Comparison of ENCODE assay signal across 17 cellular contexts in the genomic region with DNA sequence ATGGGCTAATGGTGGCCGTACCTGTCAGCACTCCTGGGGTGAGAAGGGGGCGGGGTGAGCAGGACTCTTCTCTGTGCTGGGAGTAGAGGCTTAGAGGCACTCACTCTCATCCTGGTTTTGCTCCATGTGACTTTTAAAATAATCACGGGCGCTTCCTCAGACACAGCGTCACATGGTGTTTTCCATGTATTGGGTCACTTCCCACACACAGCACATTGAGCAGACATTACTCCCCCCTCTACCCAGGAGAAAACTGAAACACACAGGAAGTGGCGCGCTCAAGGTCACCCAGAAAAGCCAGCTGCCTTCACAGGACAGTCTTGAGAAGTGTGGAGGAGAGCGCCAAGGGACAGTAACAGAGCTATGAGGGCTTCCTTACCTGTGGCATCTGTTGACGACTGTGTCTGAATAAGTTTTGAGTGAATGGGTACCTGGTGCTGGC. TPM values are rescaled to one million over a fixed set of nuclear protein-coding genes. Genes with fewer than 3 reads are reported as not detected.
DNase-seq lines count a peak whose midpoint lies in the region; ATAC-seq, FAIRE-seq and TF ChIP-seq lines count a peak whose summit lies in the region.
"Had no signal": no experiment of that assay in that cellular context is flagged by ENCODE, and none has a peak within 500 bp of the region (broad histone marks: within the 10 kb centered on the region; RNA-seq: fewer than 3 reads in every experiment).

No MANE protein-coding gene starts in this region.

- H3T11ph ChIP-seq in H9 (ENCODE audit: low read length) = no peak overlapping the region

- CTCF ChIA-PET in HepG2 (lab: Yijun Ruan, JAX; ENCODE audit: low intra/inter-chr PET ratio, low total read pairs) = no interaction called here
- CTCF ChIA-PET in activated CD8-positive, alpha-beta T cell treated with anti-CD3 and anti-CD28 coated beads for 36 hours (lab: Charles Lee) = interaction anchor here (1.4 kb wide), 1 partner anchor 130 kb away, joined by 3 read pairs; no protein-coding TSS in a partner anchor

- in situ Hi-C loops in HepG2 (cut with HindIII; ENCODE audit: extremely low pct_ligation_motif_present, low pct_unique_long_range_greater_than_20kb) = no loop called here

- DNase-seq in H9 (no peak), adrenal gland (peak; percentile 41 to 81 (median 65)), HepG2 (ENCODE audit: low spot score) (peak; percentile 85), smooth muscle cell (lab: John Stamatoyannopoulos, UW; ENCODE audit: unreplicated experiment) (no peak), dorsolateral prefrontal cortex (no peak), tibial nerve (ENCODE audit: low spot score in 2 of 2) (no peak)
- no peak for DNase-seq in activated CD8-positive, alpha-beta T cell treated with anti-CD3 and anti-CD28 coated beads for 36 hours
- DNase-seq: central memory CD4-positive, alpha-beta T cell; effector memory CD8-positive, alpha-beta T cell; NCI-H2029 treated with DMSO at 0.1 percent for 48 hours; NCI-H510A; SIG-M5; sigmoid colon; substantia nigra; T-helper 17 cell had no signal

- TF ChIP-seq POLR2A in adrenal gland (IDR thresholded peaks at IDR 0.05) (peak in 1 of 2 donors; percentile 41), HepG2 (IDR thresholded peaks at IDR 0.05; ENCODE audit: insufficient read depth in 1 of 2, low read depth in 2 of 2, low read length in 2 of 2) (peak; percentile 35 to 54; a peak in 2 of 4 replicates), tibial nerve (IDR thresholded peaks at IDR 0.05) (no peak)

- H3K4me3 Mint-ChIP-seq in H9 = no peak overlapping the region; a peak in 1 of 5 replicates
- no peak overlapping the region for H3K4me3 Mint-ChIP-seq in activated CD8-positive, alpha-beta T cell treated with anti-CD3 and anti-CD28 coated beads for 36 hours
- H3K4me3 Mint-ChIP-seq: B cell; effector memory CD8-positive, alpha-beta T cell; T-helper 17 cell had no signal

- FAIRE-seq in HepG2 (lab: Jason Lieb, UNC) = peak; percentile 15

- H3K4ac ChIP-seq in H9 (ENCODE audit: low read depth, low read length) = no peak overlapping the region

- no peak overlapping the region for H2AK5ac ChIP-seq in H9 (ENCODE audit: insufficient read length, low read length)

- no peak overlapping the region for H3K4me2 ChIP-seq in H9 (ENCODE audit: insufficient read depth, insufficient read length, low read length)
- peak overlapping the region; percentile 87 for H3K4me2 ChIP-seq in HepG2 (ENCODE audit: low read depth, low read length)
- H3K4me2 ChIP-seq in smooth muscle cell = no peak overlapping the region

- H3K14ac ChIP-seq in H9 (ENCODE audit: insufficient read depth, low read length) = no peak overlapping the region

- H3K4me3 ChIP-seq in adrenal gland (no peak overlapping the region), HepG2 (replicated peaks in 1 of 3; ENCODE audit: insufficient read depth in 1 of 3, low read depth in 2 of 3, low read length in 3 of 3) (peak overlapping the region; percentile 48 to 60 (median 52); a peak in 5 of 6 replicates), smooth muscle cell (peak overlapping the region; percentile 13), dorsolateral prefrontal cortex (no peak overlapping the region), tibial nerve (no peak overlapping the region)
- H3K4me3 ChIP-seq: sigmoid colon had no signal

- H3K9me3 ChIP-seq in H9 (ENCODE audit: control insufficient read depth, low read depth, low read length) (no peaks in the 10 kb centered on the region), adrenal gland (replicated peaks in 1 of 3) (peaks cover 0 to 2% (median 0%) of the 10 kb centered on the region in 3 donors), HepG2 (ENCODE audit: low read length) (no peaks in the 10 kb centered on the region), smooth muscle cell (replicated peaks; ENCODE audit: low read depth) (no peaks in the 10 kb centered on the region), tibial nerve (peaks cover 0 to 4% (median 0%) of the 10 kb centered on the region in 4 donors)
- H3K9me3 ChIP-seq: neutrophil, sigmoid colon had no signal

- peak; percentile 76 for ATAC-seq in HepG2
- ATAC-seq in activated CD8-positive, alpha-beta T cell treated with anti-CD3 and anti-CD28 coated beads for 36 hours = no peak
- ATAC-seq: effector memory CD8-positive, alpha-beta T cell; T-helper 17 cell had no signal

- TF ChIP-seq CTCF in H9 (conservative IDR thresholded peaks at IDR 0.05) (no peak), adrenal gland (IDR thresholded peaks at IDR 0.05) (no peak), HepG2 (CRISPR knock-in tag; IDR thresholded peaks at IDR 0.05) (no peak), smooth muscle cell (IDR thresholded peaks at IDR 0.05; ENCODE audit: borderline replicate concordance, insufficient read depth, poor library complexity, severe bottlenecking) (no peak), dorsolateral prefrontal cortex (IDR thresholded peaks at IDR 0.05 in 54 of 56, conservative IDR thresholded peaks at IDR 0.05 in 2 of 56; ENCODE audit: low read depth in 1 of 56, partially characterized antibody in 56 of 56) (no peak), tibial nerve (IDR thresholded peaks at IDR 0.05) (no peak)
- no peak for TF ChIP-seq CTCF in activated CD8-positive, alpha-beta T cell treated with anti-CD3 and anti-CD28 coated beads for 36 hours (IDR thresholded peaks at IDR 0.05)

- no peaks in the 10 kb centered on the region for H3K36me3 ChIP-seq in adrenal gland (replicated peaks in 1 of 2)
- no peaks in the 10 kb centered on the region for H3K36me3 ChIP-seq in HepG2 (replicated peaks in 1 of 2; ENCODE audit: control insufficient read depth in 1 of 2, insufficient read depth in 2 of 2, low read length in 2 of 2)
- no peaks in the 10 kb centered on the region for H3K36me3 ChIP-seq in smooth muscle cell (ENCODE audit: low read depth)
- H3K36me3 ChIP-seq in tibial nerve = peaks cover 0 to 5% (median 0%) of the 10 kb centered on the region in 3 donors
- H3K36me3 ChIP-seq: neutrophil, sigmoid colon had no signal

- H4K8ac ChIP-seq in H9 (replicated peaks; ENCODE audit: insufficient read length, low read depth, low read length) = no peak overlapping the region

- peak overlapping the region in 2 of 3 experiments; percentile 3 to 20; a peak in 3 of 7 replicates for H3K27ac Mint-ChIP-seq in H9
- no peak overlapping the region for H3K27ac Mint-ChIP-seq in activated CD8-positive, alpha-beta T cell treated with anti-CD3 and anti-CD28 coated beads for 36 hours
- H3K27ac Mint-ChIP-seq: B cell; effector memory CD8-positive, alpha-beta T cell; T-helper 17 cell had no signal

- H2BK5ac ChIP-seq in H9 (ENCODE audit: insufficient read length, low read length) = no peak overlapping the region

- no peak overlapping the region for H4K91ac ChIP-seq in H9 (ENCODE audit: insufficient read length, low read depth, low read length)

- H3F3A ChIP-seq in smooth muscle cell (ENCODE audit: low read depth) = peaks cover 7% of the 10 kb centered on the region

- no peak overlapping the region for H2BK20ac ChIP-seq in H9 (ENCODE audit: low read depth, low read length, poor library complexity, severe bottlenecking)

- TF ChIP-seq EP300 in HepG2 (IDR thresholded peaks at IDR 0.05; ENCODE audit: low read depth in 2 of 2, low read length in 2 of 2) (peak; percentile 13 to 52; a peak in 1 of 4 replicates), HepG2 (CRISPR knock-in tag; IDR thresholded peaks at IDR 0.05; ENCODE audit: borderline replicate concordance) (0 out of 2 replicates have a peak, but pooled peaks have one; percentile 44), tibial nerve (IDR thresholded peaks at IDR 0.05) (no peak)

- H3K36me3 Mint-ChIP-seq in H9 (ENCODE audit: insufficient read depth in 1 of 3, low read depth in 3 of 3) = peaks cover 0 to 7% (median 5%) of the 10 kb centered on the region in 3 experiments; a peak in 3 of 7 replicates
- H3K36me3 Mint-ChIP-seq in activated CD8-positive, alpha-beta T cell treated with anti-CD3 and anti-CD28 coated beads for 36 hours (ENCODE audit: low read depth) = peaks cover 31% of the 10 kb centered on the region

- H2AFZ ChIP-seq in H9 (ENCODE audit: low read length) (no peak overlapping the region), HepG2 (ENCODE audit: low read length) (no peak overlapping the region), smooth muscle cell (ENCODE audit: low read depth) (no peak overlapping the region)

- H3K9ac ChIP-seq in H9 (ENCODE audit: extremely low read depth, insufficient read length, low read length) (no peak overlapping the region), HepG2 (ENCODE audit: insufficient read depth, low read depth, low read length) (peak overlapping the region; percentile 88), smooth muscle cell (ENCODE audit: low read depth) (no peak overlapping the region)

- WGBS in H9 (ENCODE audit: extremely low coverage, insufficient read length, low lambda C conversion rate) = no CpG with 5 or more reads among the region's 9 CpGs
- 57 to 75% (median 63%) methylated on average over 9 of the region's 9 CpGs for WGBS in adrenal gland, 4 donors
- WGBS in HepG2 (ENCODE audit: low lambda C conversion rate) = 22% methylated on average over 9 of the region's 9 CpGs
- WGBS in smooth muscle cell (ENCODE audit: low lambda C conversion rate) = 94% methylated on average over 9 of the region's 9 CpGs
- 88 to 92% methylated on average over 9 of the region's 9 CpGs for WGBS in tibial nerve, 2 donors

- H3K23me2 ChIP-seq in H9 (ENCODE audit: insufficient read length, low read depth, low read length, poor library complexity, severe bottlenecking) = no peaks in the 10 kb centered on the region

- no peak overlapping the region for H2BK15ac ChIP-seq in H9 (ENCODE audit: low read depth, low read length)

- TF ChIP-seq RAD21 in HepG2 (CRISPR knock-in tag; IDR thresholded peaks at IDR 0.05) = no peak

- no peak overlapping the region for H2BK120ac ChIP-seq in H9 (ENCODE audit: low read depth, low read length, poor library complexity, severe bottlenecking)

- H3K9me3 Mint-ChIP-seq in H9 = peaks cover 3 to 5% of the 10 kb centered on the region in 2 experiments
- peaks cover 12% of the 10 kb centered on the region for H3K9me3 Mint-ChIP-seq in activated CD8-positive, alpha-beta T cell treated with anti-CD3 and anti-CD28 coated beads for 36 hours

- H3K79me2 ChIP-seq in H9 (ENCODE audit: insufficient read depth, low read length) = peaks cover 2% of the 10 kb centered on the region
- H3K79me2 ChIP-seq in HepG2 (ENCODE audit: insufficient read depth, low read length) = peaks cover 65% of the 10 kb centered on the region
- H3K79me2 ChIP-seq in smooth muscle cell (ENCODE audit: low read depth) = no peaks in the 10 kb centered on the region

- H3K4me1 Mint-ChIP-seq in H9 = peaks cover 32 to 39% of the 10 kb centered on the region in 2 experiments
- peaks cover 65% of the 10 kb centered on the region for H3K4me1 Mint-ChIP-seq in activated CD8-positive, alpha-beta T cell treated with anti-CD3 and anti-CD28 coated beads for 36 hours (ENCODE audit: low read depth)

- no peaks in the 10 kb centered on the region for H4K20me1 ChIP-seq in H9 (ENCODE audit: control insufficient read depth, insufficient read depth, insufficient read length)
- no peaks in the 10 kb centered on the region for H4K20me1 ChIP-seq in HepG2 (ENCODE audit: insufficient read depth, low read length)
- H4K20me1 ChIP-seq in smooth muscle cell (ENCODE audit: low read depth) = no peaks in the 10 kb centered on the region

- POLR2A ChIA-PET in HepG2 (lab: Yijun Ruan, JAX) = interaction anchor here (1.0 to 5.0 kb wide), 8 partner anchors 8 to 108 kb away, joined by 3 to 45 read pairs (median 4); a partner anchor contains a TSS
- POLR2A ChIA-PET in activated CD8-positive, alpha-beta T cell treated with anti-CD3 and anti-CD28 coated beads for 36 hours (lab: Charles Lee) = interaction anchor here (0.6 to 1.7 kb wide), 3 partner anchors 19 to 231 kb away, joined by 3 to 5 read pairs (median 3); no protein-coding TSS in a partner anchor

- no peak overlapping the region for H4K5ac ChIP-seq in H9 (ENCODE audit: insufficient read length, low read depth, low read length)

- H3K27ac ChIP-seq in H9 (ENCODE audit: insufficient read length, low read depth, low read length) = no peak overlapping the region
- H3K27ac ChIP-seq in adrenal gland = peak overlapping the region in 3 of 5 donors; percentile 38 to 72 (median 43)
- H3K27ac ChIP-seq in HepG2 (ENCODE audit: extremely low read length, insufficient read depth, low read length) = peak overlapping the region; percentile 98
- H3K27ac ChIP-seq in smooth muscle cell (ENCODE audit: low read depth) = no peak overlapping the region
- H3K27ac ChIP-seq in dorsolateral prefrontal cortex = peak overlapping the region in 9 of 59 donors; percentile 2 to 71 (median 25)
- no peak overlapping the region for H3K27ac ChIP-seq in tibial nerve
- H3K27ac ChIP-seq: neutrophil, sigmoid colon had no signal

- H3K18ac ChIP-seq in H9 (ENCODE audit: insufficient read length, low read depth, low read length) = no peak overlapping the region

- H3K27me3 ChIP-seq in H9 (ENCODE audit: insufficient read depth, low read length) = no peaks in the 10 kb centered on the region
- no peaks in the 10 kb centered on the region for H3K27me3 ChIP-seq in adrenal gland
- no peaks in the 10 kb centered on the region for H3K27me3 ChIP-seq in HepG2 (ENCODE audit: control insufficient read depth in 1 of 2, insufficient read depth in 2 of 2, low read length in 2 of 2)
- no peaks in the 10 kb centered on the region for H3K27me3 ChIP-seq in smooth muscle cell (ENCODE audit: low read depth)
- no peaks in the 10 kb centered on the region for H3K27me3 ChIP-seq in dorsolateral prefrontal cortex
- no peaks in the 10 kb centered on the region for H3K27me3 ChIP-seq in tibial nerve
- H3K27me3 ChIP-seq: neutrophil, sigmoid colon had no signal

- BruUV-seq in HepG2 (replicated peaks; lab: Mats Ljungman, UMichigan) = no TSS peak

- intact Hi-C loops in adrenal gland (cut with DNase I) (no loop called here), HepG2 (cut with micrococcal nuclease; ENCODE audit: unreplicated experiment) (loop anchor here (2.0 kb wide), 1 partner anchor 37 kb away; no protein-coding TSS in a partner anchor), dorsolateral prefrontal cortex (cut with DNase I) (no loop called here)
- intact Hi-C loops in activated CD8-positive, alpha-beta T cell treated with anti-CD3 and anti-CD28 coated beads for 36 hours (cut with micrococcal nuclease) = no loop called here

- no peaks in the 10 kb centered on the region for H3K27me3 Mint-ChIP-seq in H9 (ENCODE audit: low read depth)
- no peaks in the 10 kb centered on the region for H3K27me3 Mint-ChIP-seq in activated CD8-positive, alpha-beta T cell treated with anti-CD3 and anti-CD28 coated beads for 36 hours
- H3K27me3 Mint-ChIP-seq: B cell; effector memory CD8-positive, alpha-beta T cell; T-helper 17 cell had no signal

- H2BK12ac ChIP-seq in H9 (ENCODE audit: insufficient read length, low read depth, low read length) = no peak overlapping the region

- no peaks in the 10 kb centered on the region for H3K79me1 ChIP-seq in H9 (ENCODE audit: insufficient read depth, low read depth, low read length, poor library complexity, severe bottlenecking)

- H3K23ac ChIP-seq in H9 (ENCODE audit: insufficient read length, low read depth, low read length) = no peak overlapping the region

- H3K4me1 ChIP-seq in H9 (ENCODE audit: insufficient read depth, low read length) (no peaks in the 10 kb centered on the region; the same call in 1 of the 2 replicates), adrenal gland (replicated peaks in 1 of 2) (peaks cover 4 to 26% of the 10 kb centered on the region in 2 donors), HepG2 (ENCODE audit: insufficient read depth, low read length) (peaks cover 84% of the 10 kb centered on the region), smooth muscle cell (ENCODE audit: low read depth) (peaks cover 4% of the 10 kb centered on the region), tibial nerve (peaks cover 0 to 3% (median 0%) of the 10 kb centered on the region in 4 donors)

- no peak overlapping the region for H3K56ac ChIP-seq in H9 (ENCODE audit: insufficient read length, low read depth, low read length)

RNA-seq across cellular contexts. Expression of a gene that starts 23.2 kb away (rescaled TPM):
- total RNA-seq in H9 (2021) (12.6 and 14.1 TPM in 2 replicates), adrenal gland (10 to 100 TPM; 20.0 to 85.5 (median 44.6) TPM), HepG2 (2016; rRNA removed; fragmentation: Illumina TruSeq; extraction: Trizol) (11.3 and 13.7 TPM in 2 replicates), smooth muscle cell (14.6 and 16.6 TPM in 2 replicates), dorsolateral prefrontal cortex (100 to 1,000 TPM in 2 of 120 experiments, 10 to 100 TPM in 118; 12.1 to 112 (median 36.5) TPM), tibial nerve (10 to 100 TPM; 35.0 to 96.0 (median 51.7) TPM)
- polyA plus RNA-seq in adrenal gland (10 to 100 TPM; 20.7 to 27.5 (median 22.0) TPM), HepG2 (2011; rRNA removed) (11.9 and 14.2 TPM in 2 replicates), smooth muscle cell (3.8 and 7.1 TPM in 2 replicates)
- 11.8 and 12.8 TPM in 2 replicates for total RNA-seq in HepG2 (2016; cell fraction: cytosol; rRNA removed; fragmentation: Illumina TruSeq; extraction: Trizol; ENCODE audit: low read depth)
- 10.7 and 11.9 TPM in 2 replicates for total RNA-seq in HepG2 (2016; cell fraction: insoluble cytoplasmic fraction; rRNA removed; fragmentation: Illumina TruSeq; extraction: Trizol)
- 14.0 and 14.4 TPM in 2 replicates for total RNA-seq in HepG2 (2016; cell fraction: membrane; rRNA removed; fragmentation: Illumina TruSeq; extraction: Trizol)
- total RNA-seq in HepG2 (2016; cell fraction: nucleus; rRNA removed; fragmentation: Illumina TruSeq; extraction: Trizol) = 14.8 and 20.6 TPM in 2 replicates
- 7.6 and 7.8 TPM in 2 replicates for polyA plus RNA-seq in HepG2 (2011; cell fraction: cytosol; rRNA removed)
- 16.9 and 19.6 TPM in 2 replicates for polyA plus RNA-seq in HepG2 (2011; cell fraction: nucleus; rRNA removed)
- polyA plus RNA-seq in HepG2 (2012) = 9.0 and 12.6 TPM in 2 replicates
- 0.14 and 0.44 TPM in 2 replicates for polyA plus RNA-seq in HepG2 (2016; cell fraction: cytosol; fragmentation: Illumina TruSeq; extraction: Trizol; ENCODE audit: low read depth)
- 8.3 and 9.4 TPM in 2 replicates for polyA plus RNA-seq in HepG2 (2016; cell fraction: insoluble cytoplasmic fraction; fragmentation: Illumina TruSeq; extraction: Trizol; ENCODE audit: low read depth)
- 1.0 and 1.1 TPM in 2 replicates for polyA plus RNA-seq in HepG2 (2016; cell fraction: membrane; fragmentation: Illumina TruSeq; extraction: Trizol; ENCODE audit: low read depth)
- 19.2 and 24.3 TPM in 2 replicates for polyA plus RNA-seq in HepG2 (2016; cell fraction: nucleus; fragmentation: Illumina TruSeq; extraction: Trizol; ENCODE audit: insufficient read depth, low read depth)
- polyA minus RNA-seq in HepG2 (2011; rRNA and poly(A)+ RNA removed; ENCODE audit: low replicate concordance) = 7.6 and 24.7 TPM in 2 replicates
- polyA minus RNA-seq in HepG2 (2011; cell fraction: cytosol; rRNA and poly(A)+ RNA removed) = 12.2 and 13.8 TPM in 2 replicates
- polyA minus RNA-seq in HepG2 (2011; cell fraction: nucleus; rRNA and poly(A)+ RNA removed) = 33.6 and 33.8 TPM in 2 replicates
- total RNA-seq in activated CD8-positive, alpha-beta T cell treated with anti-CD3 and anti-CD28 coated beads for 36 hours = 10 to 100 TPM; 47.0 to 47.4 TPM

Comparison
In these comparisons a context has a peak if more than half of its experiments do, and no peak if none do; other contexts are left out.
1. DNase-seq: peak in adrenal gland (7 of 7) and HepG2 (single experiment); none in H9 (single experiment), smooth muscle cell (single experiment), activated CD8-positive, alpha-beta T cell treated with anti-CD3 and anti-CD28 coated beads for 36 hours (single experiment), dorsolateral prefrontal cortex (0 of 10) and tibial nerve (0 of 2).
2. H3K27ac ChIP-seq: peak in adrenal gland (3 of 5) and HepG2 (single experiment); none in H9 (single experiment), smooth muscle cell (single experiment) and tibial nerve (0 of 4).
3. H3K4me3 ChIP-seq: peak in HepG2 (3 of 3) and smooth muscle cell (single experiment); none in adrenal gland (0 of 4), dorsolateral prefrontal cortex (0 of 59) and tibial nerve (0 of 4).
4. POLR2A ChIP-seq: peak in HepG2 (2 of 2); none in tibial nerve (0 of 2).